24 cellular contexts compared by ENCODE assay signal in the genomic region with DNA sequence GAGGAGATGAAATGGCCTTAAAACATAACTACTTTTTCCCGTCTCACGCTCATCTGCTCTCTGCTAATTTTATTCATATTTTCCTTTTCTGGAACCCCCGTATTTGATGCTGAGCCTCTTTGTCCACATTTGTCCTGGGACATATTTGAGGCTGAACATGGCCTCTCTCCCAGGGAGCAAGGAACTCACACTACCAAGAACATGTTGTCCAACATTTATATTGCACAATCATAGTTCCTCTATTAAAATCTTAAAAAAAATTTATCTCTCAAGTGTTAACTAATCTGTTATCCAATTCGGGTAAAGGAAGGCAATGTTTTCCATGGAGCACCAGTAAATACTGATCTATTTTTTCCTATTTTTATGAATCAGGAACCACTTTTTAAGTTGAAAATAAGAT.
"Had no signal": no experiment of that assay in that cellular context is flagged by ENCODE, and none has a peak within 500 bp of the region (broad histone marks: within the 10 kb centered on the region; RNA-seq: fewer than 3 reads in every experiment).

No MANE protein-coding gene starts in this region.

- H3K36me3 ChIP-seq: gastroesophageal sphincter, heart right ventricle, upper lobe of right lung had no signal

- DNase-seq: activated CD4-positive, alpha-beta T cell treated with anti-CD3 and anti-CD28 coated beads for 4 hours; activated CD4-positive, alpha-beta T cell treated with anti-CD3 and anti-CD28 coated beads, Interleukin-2, amount 50 U/mL, for 48 hours; activated CD4-positive, CD25-positive, alpha-beta regulatory T cell; activated CD8-positive, alpha-beta memory T cell treated with anti-CD3 and anti-CD28 coated beads, Interleukin-2, amount 50 U/mL, for 48 hours; activated effector memory CD4-positive, alpha-beta T cell treated with anti-CD3 and anti-CD28 coated beads, Interleukin-2, amount 50 U/mL, for 16 hours; activated naive CD4-positive, alpha-beta T cell treated with anti-CD3 and anti-CD28 coated beads, Interleukin-2, amount 10 ng/mL, durations not matched to agents 7 days and 5 days; activated naive CD8-positive, alpha-beta T cell treated with anti-CD3 and anti-CD28 coated beads, Interleukin-2, amount 50 U/mL, for 24 hours; activated T-cell treated with anti-CD3 and anti-CD28 coated beads, Interleukin-2, amount 50 U/mL, for 48 hours; aorta; caudate nucleus; effector CD4-positive, alpha-beta T cell; heart right ventricle; left colon; naive B cell; nucleus accumbens; stimulated activated CD4-positive, alpha-beta T cell treated with anti-CD3 and anti-CD28 coated beads, Interleukin-4, amount 100 ng/mL, for 1 hour; stimulated activated naive CD4-positive, alpha-beta T cell; SW 1271; T-helper 17 cell; upper lobe of right lung had no signal

- H3K4me3 ChIP-seq: gastroesophageal sphincter, heart right ventricle, lung, upper lobe of right lung had no signal

- H3K9ac ChIP-seq: parathyroid adenoma had no signal

- H3K9me3 ChIP-seq: gastroesophageal sphincter, upper lobe of right lung had no signal

- H3K27me3 ChIP-seq: gastroesophageal sphincter, heart right ventricle, upper lobe of right lung had no signal

- H3K27ac ChIP-seq: gastroesophageal sphincter, heart right ventricle, parathyroid adenoma, upper lobe of right lung had no signal

- H3K4me1 ChIP-seq: gastroesophageal sphincter, heart right ventricle, parathyroid adenoma, upper lobe of right lung had no signal

- ATAC-seq: gastroesophageal sphincter, left colon, sciatic nerve, T-helper 17 cell, upper lobe of right lung had no signal
